ENCODE assay signal across 16 cellular contexts in genomic region chr1:3364526-3364925, GRCh38.
A peak's percentile ranks its signal among the peaks of the same experiment; 100 is the strongest.
DNase-seq lines count a peak whose midpoint lies in the region; TF ChIP-seq lines count a peak whose summit lies in the region.
"Had no signal": no experiment of that assay in that cellular context is flagged by ENCODE, and none has a peak within 500 bp of the region (broad histone marks: within the 10 kb centered on the region; RNA-seq: fewer than 3 reads in every experiment).

No MANE protein-coding gene starts in this region.

- DNase-seq in ascending aorta (ENCODE audit: low spot score in 2 of 2): no peak
- DNase-seq in neural progenitor cell (ENCODE audit: low spot score): no peak
- DNase-seq in tibial artery: no peak
- DNase-seq in COLO668 (lab: John Stamatoyannopoulos, UW; ENCODE audit: unreplicated experiment): no peak
- no peak for DNase-seq in hypothalamus (lab: John Stamatoyannopoulos, UW)
- DNase-seq in NCI-H2227 treated with DMSO at 0.1 percent for 48 hours (lab: John Stamatoyannopoulos, UW): no peak
- DNase-seq: CD4-positive, alpha-beta T cell; DMS53; DND-41; EL; GM23248 had no signal

- peaks cover 65% of the 10 kb centered on the region for H3K4me1 ChIP-seq in BLaER1
- peaks cover 25 to 64% of the 10 kb centered on the region in 2 donors for H3K4me1 ChIP-seq in ascending aorta
- H3K4me1 ChIP-seq in neural progenitor cell: peaks cover 16% of the 10 kb centered on the region
- H3K4me1 ChIP-seq in tibial artery: peaks cover 0 to 90% (median 69%) of the 10 kb centered on the region in 4 donors
- H3K4me1 ChIP-seq: HAP-1 had no signal

- H3K79me2 ChIP-seq in neural progenitor cell (ENCODE audit: low read depth): no peaks in the 10 kb centered on the region

- no peak overlapping the region for H3K27ac ChIP-seq in BLaER1
- H3K27ac ChIP-seq in ascending aorta: peak overlapping the region; percentile 89 to 97
- H3K27ac ChIP-seq in neural progenitor cell: no peak overlapping the region
- H3K27ac ChIP-seq in tibial artery: peak overlapping the region; percentile 89 to 94
- H3K27ac ChIP-seq: C4-2B, GM23248 had no signal

- H3K27me3 ChIP-seq in BLaER1: peaks cover 91% of the 10 kb centered on the region
- H3K27me3 ChIP-seq in ascending aorta: no peaks in the 10 kb centered on the region
- H3K27me3 ChIP-seq in neural progenitor cell: no peaks in the 10 kb centered on the region
- H3K27me3 ChIP-seq in tibial artery: no peaks in the 10 kb centered on the region

- no peaks in the 10 kb centered on the region for H3K9me3 ChIP-seq in BLaER1
- no peaks in the 10 kb centered on the region for H3K9me3 ChIP-seq in ascending aorta
- no peaks in the 10 kb centered on the region for H3K9me3 ChIP-seq in neural progenitor cell (ENCODE audit: low read depth)
- H3K9me3 ChIP-seq in tibial artery: no peaks in the 10 kb centered on the region
- H3K9me3 ChIP-seq: HAP-1 had no signal

- H3F3A ChIP-seq in neural progenitor cell (ENCODE audit: low read depth): no peaks in the 10 kb centered on the region

- intact Hi-C loops in ascending aorta (cut with DNase I) (no loop called here), tibial artery (cut with DNase I; ENCODE audit: low total_unique reads) (no loop called here)

- H4K20me1 ChIP-seq in BLaER1 (peaks cover 99% of the 10 kb centered on the region), neural progenitor cell (ENCODE audit: low read depth) (no peaks in the 10 kb centered on the region)

- peaks cover 11% of the 10 kb centered on the region for H3K27me3 Mint-ChIP-seq in neural progenitor cell (ENCODE audit: insufficient read depth, low read depth)

- H3K9ac ChIP-seq in BLaER1 (no peak overlapping the region), neural progenitor cell (no peak overlapping the region)
- H3K9ac ChIP-seq: GM23248 had no signal

- H3K4me1 Mint-ChIP-seq in neural progenitor cell: peaks cover 81% of the 10 kb centered on the region
- H3K4me1 Mint-ChIP-seq: B cell had no signal

- H3K4me2 ChIP-seq in BLaER1 (peak overlapping the region; percentile 84), neural progenitor cell (no peak overlapping the region)

- H3K4me3 ChIP-seq in BLaER1 (no peak overlapping the region), ascending aorta (no peak overlapping the region), neural progenitor cell (no peak overlapping the region), tibial artery (no peak overlapping the region)
- H3K4me3 ChIP-seq: GM12878, GM23248, HAP-1 had no signal

- peak overlapping the region; percentile 21 for H3K4me3 Mint-ChIP-seq in neural progenitor cell
- H3K4me3 Mint-ChIP-seq: B cell; CD4-positive, alpha-beta T cell had no signal

- H3K36me3 Mint-ChIP-seq in neural progenitor cell: no peaks in the 10 kb centered on the region

- no peaks in the 10 kb centered on the region for H3K36me3 ChIP-seq in BLaER1
- no peaks in the 10 kb centered on the region for H3K36me3 ChIP-seq in ascending aorta
- no peaks in the 10 kb centered on the region for H3K36me3 ChIP-seq in neural progenitor cell
- no peaks in the 10 kb centered on the region for H3K36me3 ChIP-seq in tibial artery
- H3K36me3 ChIP-seq: HAP-1 had no signal

- no peak overlapping the region for H3K27ac Mint-ChIP-seq in neural progenitor cell
- H3K27ac Mint-ChIP-seq: B cell; CD4-positive, alpha-beta T cell had no signal

- no peak for TF ChIP-seq CTCF in ascending aorta (IDR thresholded peaks at IDR 0.05)
- TF ChIP-seq CTCF in neural progenitor cell (IDR thresholded peaks at IDR 0.05): no peak
- TF ChIP-seq CTCF in tibial artery (IDR thresholded peaks at IDR 0.05): no peak

- H2AFZ ChIP-seq in neural progenitor cell (replicated peaks): no peak overlapping the region
- H2AFZ ChIP-seq: GM23248 had no signal

- H3K9me3 Mint-ChIP-seq in neural progenitor cell: peaks cover under 1% of the 10 kb centered on the region
- H3K9me3 Mint-ChIP-seq: CD4-positive, alpha-beta T cell had no signal

Comparison
In these comparisons a context has a peak if more than half of its experiments do, and no peak if none do; other contexts are left out.
1. H3K27ac ChIP-seq: peak in ascending aorta (2 of 2) and tibial artery (2 of 2); none in BLaER1 (single experiment) and neural progenitor cell (single experiment).